Comparison of ENCODE assay signal across 8 cellular contexts in genomic region chr6:26521485-26522391, GRCh38. TPM values are rescaled to one million over a fixed set of nuclear protein-coding genes. Genes with fewer than 3 reads are reported as not detected.
DNase-seq lines count a peak whose midpoint lies in the region; ATAC-seq and TF ChIP-seq lines count a peak whose summit lies in the region.

No MANE protein-coding gene starts in this region.

- no peaks in the 10 kb centered on the region for H3K27me3 Mint-ChIP-seq in WTC11 (ENCODE audit: low read depth)
- H3K27me3 Mint-ChIP-seq in central memory CD8-positive, alpha-beta T cell, result no peaks in the 10 kb centered on the region

- no peak for TF ChIP-seq POLR2A in HCT116 (IDR thresholded peaks at IDR 0.05; ENCODE audit: borderline replicate concordance, extremely low read depth, insufficient read depth, insufficient read length)

- H4K20me1 ChIP-seq in HCT116 (ENCODE audit: insufficient read depth), result no peaks in the 10 kb centered on the region

- H3K27me3 ChIP-seq in HCT116 (ENCODE audit: insufficient read depth, low read length) (no peaks in the 10 kb centered on the region), kidney epithelial cell (ENCODE audit: control insufficient read depth, insufficient read depth, low read length) (no peaks in the 10 kb centered on the region)

- no peak for TF ChIP-seq RAD21 in HCT116 (IDR thresholded peaks at IDR 0.05; ENCODE audit: low read depth)

- peak overlapping the region; percentile 38 for H2AFZ ChIP-seq in HCT116 (ENCODE audit: low read depth, low read length, poor library complexity, severe bottlenecking)

- intact Hi-C loops in HCT116 (cut with micrococcal nuclease), result no loop called here

- TF ChIP-seq CTCF in GM10266 (IDR thresholded peaks at IDR 0.05; ENCODE audit: control insufficient read depth, insufficient read depth, low read depth, missing control alignments) (peak; percentile 72), HCT116 (IDR thresholded peaks at IDR 0.05 in 2 of 3, conservative IDR thresholded peaks at IDR 0.05 in 1 of 3; ENCODE audit: borderline replicate concordance in 1 of 3, insufficient read depth in 1 of 3, low read depth in 2 of 3, low read length in 2 of 3) (0 out of 6 replicates have a peak, but pooled peaks of 1 of the 3 experiments have one; percentile 7), WTC11 (IDR thresholded peaks at IDR 0.05) (no peak), kidney epithelial cell (IDR thresholded peaks at IDR 0.05; ENCODE audit: insufficient read depth, low read length, poor library complexity, severe bottlenecking) (no peak)

- peak overlapping the region; percentile 90 for H3K4me3 Mint-ChIP-seq in WTC11
- H3K4me3 Mint-ChIP-seq in central memory CD8-positive, alpha-beta T cell, result peak overlapping the region; percentile 73

- POLR2A ChIA-PET in HCT116 (lab: Charles Lee), result no interaction called here
- POLR2A ChIA-PET in WTC11 (lab: Charles Lee), result interaction anchor here (1.0 kb wide), 1 partner anchor 15 kb away, joined by 5 read pairs; the partner anchor contains the start of gene HMGN4

- no peak overlapping the region for H3K9ac ChIP-seq in HCT116 (ENCODE audit: low read length)

- peaks cover 8 to 18% of the 10 kb centered on the region in 2 experiments; a peak in 3 of 4 replicates for H3K4me1 ChIP-seq in HCT116 (ENCODE audit: control insufficient read depth in 1 of 2, insufficient read depth in 2 of 2, low read length in 2 of 2)

- H3K27ac ChIP-seq in HCT116 (ENCODE audit: low read depth, low read length), result no peak overlapping the region

- RAD21 ChIA-PET in HCT116 (lab: Charles Lee; ENCODE audit: low non-redundant PET in 1 of 2, low total read pairs in 2 of 2, uncharacterized antibody in 2 of 2, unreplicated experiment in 2 of 2), result no interaction called here

- peaks cover 26% of the 10 kb centered on the region for H3K4me1 Mint-ChIP-seq in WTC11
- H3K4me1 Mint-ChIP-seq in central memory CD8-positive, alpha-beta T cell, result peaks cover 26% of the 10 kb centered on the region

- ATAC-seq in HCT116, result no peak
- peak; percentile 92 for ATAC-seq in WTC11
- peak; percentile 40 for ATAC-seq in central memory CD8-positive, alpha-beta T cell (replicated peaks; ENCODE audit: extremely low read depth, poor library complexity, severe bottlenecking)

- peak overlapping the region; percentile 75 for H3K27ac Mint-ChIP-seq in WTC11
- peak overlapping the region; percentile 96 for H3K27ac Mint-ChIP-seq in central memory CD8-positive, alpha-beta T cell (ENCODE audit: low read depth)

- DNase-seq in GM10266 (ENCODE audit: extremely low spot score) (peak; percentile 82), HCT116 (ENCODE audit: low read depth, low spot score) (no peak), MV-4-11 (lab: John Stamatoyannopoulos, UW) (peak; percentile 76), WTC11 (ENCODE audit: low spot score) (peak; percentile 86), kidney epithelial cell (ENCODE audit: low read depth) (no peak), NCI-H446 treated with DMSO at 0.1 percent for 48 hours (lab: John Stamatoyannopoulos, UW) (no peak)
- DNase-seq in central memory CD8-positive, alpha-beta T cell (ENCODE audit: low spot score in 2 of 2), result peak; percentile 38 to 55
- DNase-seq in stimulated activated CD4-positive, alpha-beta T cell treated with anti-CD3 and anti-CD28 coated beads, Interleukin-15, amount 100 ng/mL, for 24 hours, result peak; percentile 78

- H3K9me3 ChIP-seq in HCT116 (ENCODE audit: control insufficient read depth in 1 of 2, insufficient read depth in 1 of 2, low read depth in 1 of 2, low read length in 2 of 2), result no peaks in the 10 kb centered on the region

- no peaks in the 10 kb centered on the region for H3K9me3 Mint-ChIP-seq in WTC11
- H3K9me3 Mint-ChIP-seq in central memory CD8-positive, alpha-beta T cell, result no peaks in the 10 kb centered on the region

- BruUV-seq in HCT116 (replicated peaks; lab: Mats Ljungman, UMichigan), result no TSS peak

- peak overlapping the region; percentile 38; the same call in 1 of the 2 replicates for H3K4me2 ChIP-seq in HCT116 (ENCODE audit: low read length)

- no peaks in the 10 kb centered on the region for H3K36me3 ChIP-seq in HCT116 (ENCODE audit: control insufficient read depth in 1 of 2, insufficient read depth in 2 of 2, low read length in 2 of 2)
- no peaks in the 10 kb centered on the region for H3K36me3 ChIP-seq in kidney epithelial cell (ENCODE audit: control insufficient read depth, insufficient read depth, low read length)

- CTCF ChIA-PET in HCT116 (lab: Charles Lee), result no interaction called here
- CTCF ChIA-PET in WTC11 (lab: Charles Lee), result interaction anchor here (1.0 to 2.6 kb wide), 5 partner anchors 11 to 180 kb away, joined by 3 to 13 read pairs (median 6); no protein-coding TSS in a partner anchor

- H3K79me2 ChIP-seq in HCT116 (ENCODE audit: insufficient read depth, low read length), result no peaks in the 10 kb centered on the region

- H3K9me2 ChIP-seq in HCT116 (ENCODE audit: insufficient read depth), result no peaks in the 10 kb centered on the region

- no peaks in the 10 kb centered on the region for H3K36me3 Mint-ChIP-seq in WTC11
- peaks cover 26% of the 10 kb centered on the region for H3K36me3 Mint-ChIP-seq in central memory CD8-positive, alpha-beta T cell (ENCODE audit: insufficient read depth)

- H3K4me3 ChIP-seq in HCT116 (replicated peaks in 1 of 2; ENCODE audit: low read depth in 1 of 2, low read length in 2 of 2), result no peak overlapping the region
- H3K4me3 ChIP-seq in kidney epithelial cell (ENCODE audit: low read depth, low read length), result peak overlapping the region; percentile 47

TF ChIP-seq in HCT116, 20 proteins besides CTCF, POLR2A, EP300 and RAD21:
- TF ChIP-seq SP1 (IDR thresholded peaks at IDR 0.05; ENCODE audit: low read depth) (no peak), ATF3 (IDR thresholded peaks at IDR 0.05) (no peak), CBX3 (IDR thresholded peaks at IDR 0.05; ENCODE audit: low read depth) (0 out of 2 replicates have a peak, but pooled peaks have one; percentile 4), EGR1 (IDR thresholded peaks at IDR 0.05; ENCODE audit: low read depth) (0 out of 2 replicates have a peak, but pooled peaks have one; percentile 8)
TF ChIP-seq in HCT116: peak in this region for 2.

TF ChIP-seq in WTC11, 78 proteins besides CTCF, POLR2A, EP300 and RAD21 (continues in another document):
- peak; percentile 92; the same call in 1 of the 2 replicates for TF ChIP-seq ZNF219 (CRISPR knock-in tag; IDR thresholded peaks at IDR 0.05; ENCODE audit: borderline replicate concordance)
- 0 out of 2 replicates have a peak, but pooled peaks have one; percentile 78 for TF ChIP-seq ELF4 (CRISPR knock-in tag; IDR thresholded peaks at IDR 0.05; ENCODE audit: low read depth)
- TF ChIP-seq, protein P1, sequence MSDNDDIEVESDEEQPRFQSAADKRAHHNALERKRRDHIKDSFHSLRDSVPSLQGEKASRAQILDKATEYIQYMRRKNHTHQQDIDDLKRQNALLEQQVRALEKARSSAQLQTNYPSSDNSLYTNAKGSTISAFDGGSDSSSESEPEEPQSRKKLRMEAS (CRISPR knock-in tag; IDR thresholded peaks at IDR 0.05), result peak; percentile 86
- TF ChIP-seq, protein P2, sequence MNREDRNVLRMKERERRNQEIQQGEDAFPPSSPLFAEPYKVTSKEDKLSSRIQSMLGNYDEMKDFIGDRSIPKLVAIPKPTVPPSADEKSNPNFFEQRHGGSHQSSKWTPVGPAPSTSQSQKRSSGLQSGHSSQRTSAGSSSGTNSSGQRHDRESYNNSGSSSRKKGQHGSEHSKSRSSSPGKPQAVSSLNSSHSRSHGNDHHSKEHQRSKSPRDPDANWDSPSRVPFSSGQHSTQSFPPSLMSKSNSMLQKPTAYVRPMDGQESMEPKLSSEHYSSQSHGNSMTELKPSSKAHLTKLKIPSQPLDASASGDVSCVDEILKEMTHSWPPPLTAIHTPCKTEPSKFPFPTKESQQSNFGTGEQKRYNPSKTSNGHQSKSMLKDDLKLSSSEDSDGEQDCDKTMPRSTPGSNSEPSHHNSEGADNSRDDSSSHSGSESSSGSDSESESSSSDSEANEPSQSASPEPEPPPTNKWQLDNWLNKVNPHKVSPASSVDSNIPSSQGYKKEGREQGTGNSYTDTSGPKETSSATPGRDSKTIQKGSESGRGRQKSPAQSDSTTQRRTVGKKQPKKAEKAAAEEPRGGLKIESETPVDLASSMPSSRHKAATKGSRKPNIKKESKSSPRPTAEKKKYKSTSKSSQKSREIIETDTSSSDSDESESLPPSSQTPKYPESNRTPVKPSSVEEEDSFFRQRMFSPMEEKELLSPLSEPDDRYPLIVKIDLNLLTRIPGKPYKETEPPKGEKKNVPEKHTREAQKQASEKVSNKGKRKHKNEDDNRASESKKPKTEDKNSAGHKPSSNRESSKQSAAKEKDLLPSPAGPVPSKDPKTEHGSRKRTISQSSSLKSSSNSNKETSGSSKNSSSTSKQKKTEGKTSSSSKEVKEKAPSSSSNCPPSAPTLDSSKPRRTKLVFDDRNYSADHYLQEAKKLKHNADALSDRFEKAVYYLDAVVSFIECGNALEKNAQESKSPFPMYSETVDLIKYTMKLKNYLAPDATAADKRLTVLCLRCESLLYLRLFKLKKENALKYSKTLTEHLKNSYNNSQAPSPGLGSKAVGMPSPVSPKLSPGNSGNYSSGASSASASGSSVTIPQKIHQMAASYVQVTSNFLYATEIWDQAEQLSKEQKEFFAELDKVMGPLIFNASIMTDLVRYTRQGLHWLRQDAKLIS (CRISPR knock-in tag; IDR thresholded peaks at IDR 0.05; ENCODE audit: borderline replicate concordance), result no peak
- 0 out of 2 replicates have a peak, but pooled peaks have one; percentile 6 for TF ChIP-seq NFYB (CRISPR knock-in tag; conservative IDR thresholded peaks at IDR 0.05; ENCODE audit: low read depth)
- TF ChIP-seq MYBL2 (CRISPR knock-in tag; IDR thresholded peaks at IDR 0.05), result peak; percentile 73
- TF ChIP-seq TEAD1 (CRISPR knock-in tag; IDR thresholded peaks at IDR 0.05), result peak; percentile 68
- no peak for TF ChIP-seq ZNF138 (CRISPR knock-in tag; conservative IDR thresholded peaks at IDR 0.05)
- TF ChIP-seq JUN (CRISPR knock-in tag; IDR thresholded peaks at IDR 0.05), result peak; percentile 13; the same call in 1 of the 2 replicates
- no peak for TF ChIP-seq OVOL2 (CRISPR knock-in tag; IDR thresholded peaks at IDR 0.05; ENCODE audit: borderline replicate concordance)
- TF ChIP-seq CREM (CRISPR knock-in tag; IDR thresholded peaks at IDR 0.05), result peak; percentile 77
- TF ChIP-seq, protein P3, sequence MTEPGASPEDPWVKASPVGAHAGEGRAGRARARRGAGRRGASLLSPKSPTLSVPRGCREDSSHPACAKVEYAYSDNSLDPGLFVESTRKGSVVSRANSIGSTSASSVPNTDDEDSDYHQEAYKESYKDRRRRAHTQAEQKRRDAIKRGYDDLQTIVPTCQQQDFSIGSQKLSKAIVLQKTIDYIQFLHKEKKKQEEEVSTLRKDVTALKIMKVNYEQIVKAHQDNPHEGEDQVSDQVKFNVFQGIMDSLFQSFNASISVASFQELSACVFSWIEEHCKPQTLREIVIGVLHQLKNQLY (CRISPR knock-in tag; IDR thresholded peaks at IDR 0.05), result no peak

RNA-seq across cellular contexts. Expression of gene HMGN4, which starts 16.4 kb away (rescaled TPM):
- total RNA-seq in HCT116 (2021; ENCODE audit: unreplicated experiment), result 73.8 TPM
- polyA plus RNA-seq in HCT116 (2012), result 48.2 and 64.6 TPM in 2 replicates
- 57.1 to 67.4 TPM (median 57.6 TPM) in 3 replicates for total RNA-seq in WTC11 (2021)
- total RNA-seq in kidney epithelial cell, result 78.1 and 88.5 TPM in 2 replicates

RNA-seq across cellular contexts. Expression of gene BTN1A1, which starts 21.6 kb away (rescaled TPM):
- total RNA-seq in HCT116 (2021; ENCODE audit: unreplicated experiment), result 0.32 TPM
- polyA plus RNA-seq in HCT116 (2012), result 0.15 and 0.33 TPM in 2 replicates
- 0.14 to 0.15 TPM in 2 of 3 replicates, not detected in the other for total RNA-seq in WTC11 (2021)
- not detected in 2 replicates for total RNA-seq in kidney epithelial cell

Comparison
In these comparisons a context has a peak if more than half of its experiments do, and no peak if none do; other contexts are left out.
1. DNase-seq: peak in GM10266 (single experiment), MV-4-11 (single experiment), WTC11 (single experiment), central memory CD8-positive, alpha-beta T cell (2 of 2) and stimulated activated CD4-positive, alpha-beta T cell treated with anti-CD3 and anti-CD28 coated beads, Interleukin-15, amount 100 ng/mL, for 24 hours (single experiment); none in HCT116 (single experiment), kidney epithelial cell (single experiment) and NCI-H446 treated with DMSO at 0.1 percent for 48 hours (single experiment).